In the genomic region with DNA sequence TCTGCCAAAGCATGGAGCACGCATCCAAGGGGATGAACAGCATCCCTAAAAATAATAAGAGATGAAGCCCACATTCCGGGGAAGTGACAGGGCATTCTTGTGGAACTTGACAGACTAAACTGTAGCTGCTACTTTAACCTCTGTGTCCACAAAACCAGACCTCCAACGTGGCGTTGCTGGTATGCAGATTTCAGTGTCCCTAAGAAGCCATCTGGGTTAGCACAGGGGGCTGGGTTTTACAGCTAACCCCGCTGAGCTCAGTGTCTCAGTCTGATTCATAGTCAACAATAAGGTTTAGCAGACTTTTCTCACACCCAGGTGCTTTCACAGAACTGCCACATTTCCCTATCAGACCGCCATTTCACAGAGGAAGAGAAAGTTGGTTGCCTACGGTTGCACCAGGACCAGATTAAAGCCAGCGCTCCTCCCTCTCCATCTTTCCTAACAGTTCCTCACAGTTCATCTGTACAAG, we compare ENCODE assay signal across 17 cellular contexts.
DNase-seq lines count a peak whose midpoint lies in the region; ATAC-seq, FAIRE-seq and TF ChIP-seq lines count a peak whose summit lies in the region.
"Had no signal": no experiment of that assay in that cellular context is flagged by ENCODE, and none has a peak within 500 bp of the region (broad histone marks: within the 10 kb centered on the region; RNA-seq: fewer than 3 reads in every experiment).

No MANE protein-coding gene starts in this region.

- ATAC-seq in IMR-90 (ENCODE audit: low read depth) = peak; percentile 82
- no peak for ATAC-seq in GM18873 (IDR thresholded peaks at IDR 0.05; ENCODE audit: low FRiP score, unreplicated experiment)

- peaks cover 8% of the 10 kb centered on the region for H3K4me1 ChIP-seq in IMR-90 (ENCODE audit: control insufficient read depth, insufficient read depth, low read length)
- no peaks in the 10 kb centered on the region for H3K4me1 ChIP-seq in neural progenitor cell
- peaks cover 0 to 10% (median 5%) of the 10 kb centered on the region in 4 donors for H3K4me1 ChIP-seq in tibial artery
- H3K4me1 ChIP-seq: BE2C had no signal

- H3K14ac ChIP-seq in IMR-90 (replicated peaks; ENCODE audit: low read depth, low read length) = no peak overlapping the region

- in situ Hi-C loops in IMR-90 (cut with MboI; ENCODE audit: low sequenced_read_pairs) = no loop called here

- H3F3A ChIP-seq in neural progenitor cell (ENCODE audit: low read depth) = no peaks in the 10 kb centered on the region

- no peak overlapping the region for H3K27ac Mint-ChIP-seq in neural progenitor cell
- H3K27ac Mint-ChIP-seq: CD4-positive, alpha-beta T cell had no signal

- no CpG with 5 or more reads among the region's 8 CpGs for WGBS in IMR-90 (ENCODE audit: extremely low coverage in 2 of 2, insufficient read length in 1 of 2), 2 experiments

- H3K4me1 Mint-ChIP-seq in neural progenitor cell = peaks cover 7% of the 10 kb centered on the region

- peaks cover 12% of the 10 kb centered on the region; the same call in 1 of the 2 replicates for H3K9me1 ChIP-seq in IMR-90 (ENCODE audit: insufficient read depth, low read length)

- POLR2A ChIA-PET in IMR-90 (lab: Charles Lee; ENCODE audit: unreplicated experiment) = no interaction called here

- H3K18ac ChIP-seq in IMR-90 (ENCODE audit: low read depth, low read length) = 0 out of 2 replicates have a peak overlapping the region, but pooled peaks have one; percentile 15

- H3K9me3 Mint-ChIP-seq in neural progenitor cell = no peaks in the 10 kb centered on the region
- H3K9me3 Mint-ChIP-seq: CD4-positive, alpha-beta T cell had no signal

- H3K36me3 ChIP-seq in IMR-90 (ENCODE audit: control insufficient read depth, insufficient read depth, low read length) (no peaks in the 10 kb centered on the region), neural progenitor cell (no peaks in the 10 kb centered on the region), tibial artery (peaks cover 0 to 29% (median 19%) of the 10 kb centered on the region in 3 donors)
- H3K36me3 ChIP-seq: BE2C had no signal

- peak overlapping the region; percentile 53; the same call in 1 of the 2 replicates for H4K91ac ChIP-seq in IMR-90 (ENCODE audit: insufficient read depth, low read depth, low read length)

- peak overlapping the region in 1 of 2 experiments; percentile 39; a peak in 1 of 4 replicates for H4K8ac ChIP-seq in IMR-90 (ENCODE audit: low read depth in 2 of 2, low read length in 2 of 2)

- H3K27ac ChIP-seq in IMR-90 (ENCODE audit: insufficient read depth, low read length) (no peak overlapping the region), neural progenitor cell (no peak overlapping the region), tibial artery (no peak overlapping the region)
- H3K27ac ChIP-seq: KMS-11 had no signal

- FAIRE-seq in RCC 7860 (lab: Jason Lieb, UNC) = no peak
- FAIRE-seq: GM12891, GM18507, H1 had no signal

- no peaks in the 10 kb centered on the region for H3K36me3 Mint-ChIP-seq in neural progenitor cell

- TF ChIP-seq CTCF in IMR-90 (conservative IDR thresholded peaks at IDR 0.05; ENCODE audit: low read depth, low read length) (no peak), neural progenitor cell (IDR thresholded peaks at IDR 0.05) (no peak), tibial artery (IDR thresholded peaks at IDR 0.05) (no peak)

- no peak overlapping the region for H3K9ac ChIP-seq in IMR-90 (ENCODE audit: low read depth, low read length)
- H3K9ac ChIP-seq in neural progenitor cell = no peak overlapping the region
- H3K9ac ChIP-seq: KMS-11 had no signal

- TF ChIP-seq RAD21 in IMR-90 (IDR thresholded peaks at IDR 0.05; ENCODE audit: low read length) = no peak

- TF ChIP-seq POLR2A in IMR-90 (IDR thresholded peaks at IDR 0.05; ENCODE audit: low read depth, low read length) = no peak

- no peak overlapping the region for H2BK15ac ChIP-seq in IMR-90 (ENCODE audit: low read depth, low read length)

- peaks cover 3% of the 10 kb centered on the region for H3K27me3 Mint-ChIP-seq in neural progenitor cell (ENCODE audit: insufficient read depth, low read depth)
- H3K27me3 Mint-ChIP-seq: CD4-positive, alpha-beta T cell had no signal

- CTCF ChIA-PET in IMR-90 (lab: Yijun Ruan, JAX) = interaction anchor here (1.2 to 1.9 kb wide), 2 partner anchors 15 kb away, joined by 3 to 6 read pairs; no protein-coding TSS in a partner anchor

- H4K20me1 ChIP-seq in IMR-90 (ENCODE audit: insufficient read depth, low read length) (peaks cover 4% of the 10 kb centered on the region; the same call in 1 of the 2 replicates), neural progenitor cell (ENCODE audit: low read depth) (no peaks in the 10 kb centered on the region)

- peak overlapping the region; percentile 14 for H2AK9ac ChIP-seq in IMR-90 (replicated peaks; ENCODE audit: low read depth, low read length, poor library complexity)

- DNase-seq in EL = peak; percentile 38
- peak; percentile 80 for DNase-seq in IMR-90
- DNase-seq in islet precursor cell = peak; percentile 65
- DNase-seq in neural progenitor cell (ENCODE audit: low spot score) = peak; percentile 19
- DNase-seq in NCI-H345 (lab: John Stamatoyannopoulos, UW) = no peak
- no peak for DNase-seq in RCC 7860 (ENCODE audit: low spot score)
- no peak for DNase-seq in tibial artery
- DNase-seq: BE2C; CD4-positive, alpha-beta T cell; NCI-H1092; NCI-H2227 treated with DMSO at 0.1 percent for 48 hours; NCI-H524 treated with DMSO at 0.1 percent for 48 hours had no signal

- peak overlapping the region; percentile 74 for H3K4ac ChIP-seq in IMR-90 (ENCODE audit: low read depth, low read length)

- peaks cover 11% of the 10 kb centered on the region for H3K27me3 ChIP-seq in IMR-90 (ENCODE audit: control insufficient read depth, insufficient read depth, low read length)
- H3K27me3 ChIP-seq in neural progenitor cell = no peaks in the 10 kb centered on the region
- no peaks in the 10 kb centered on the region for H3K27me3 ChIP-seq in tibial artery
- H3K27me3 ChIP-seq: BE2C had no signal

- H3K79me1 ChIP-seq in IMR-90 (ENCODE audit: low read depth in 1 of 2, low read length in 2 of 2) = no peaks in the 10 kb centered on the region

- H2BK20ac ChIP-seq in IMR-90 (ENCODE audit: low read depth, low read length) = peak overlapping the region; percentile 87

- peak overlapping the region; percentile 69 for H3K23ac ChIP-seq in IMR-90 (ENCODE audit: low read depth, low read length)

- H2BK5ac ChIP-seq in IMR-90 (ENCODE audit: low read depth, low read length, poor library complexity, severe bottlenecking) = peak overlapping the region; percentile 11

- no peak overlapping the region for H3K4me3 Mint-ChIP-seq in neural progenitor cell
- H3K4me3 Mint-ChIP-seq: CD4-positive, alpha-beta T cell had no signal

- H3K9me3 ChIP-seq in IMR-90 (ENCODE audit: control insufficient read depth, insufficient read depth, low read length) (no peaks in the 10 kb centered on the region), neural progenitor cell (ENCODE audit: low read depth) (no peaks in the 10 kb centered on the region), tibial artery (no peaks in the 10 kb centered on the region)
- H3K9me3 ChIP-seq: BE2C had no signal

- H3K79me2 ChIP-seq in neural progenitor cell (ENCODE audit: low read depth) = no peaks in the 10 kb centered on the region

- no TSS peak for BruUV-seq in IMR-90 (replicated peaks; lab: Mats Ljungman, UMichigan)

- dilution Hi-C loops in IMR-90 (cut with HindIII; ENCODE audit: low sequenced_read_pairs, unreplicated experiment) = no loop called here

- H4K5ac ChIP-seq in IMR-90 (ENCODE audit: low read depth, low read length) = 0 out of 2 replicates have a peak overlapping the region, but pooled peaks have one; percentile 13

- H3K4me2 ChIP-seq in IMR-90 (ENCODE audit: low read depth, low read length) = peak overlapping the region; percentile 58
- H3K4me2 ChIP-seq in neural progenitor cell = no peak overlapping the region
- H3K4me2 ChIP-seq: KMS-11 had no signal

- H3K56ac ChIP-seq in IMR-90 (ENCODE audit: extremely low read depth, insufficient read depth, low read length) = peak overlapping the region; percentile 36; the same call in 1 of the 2 replicates

- H3K4me3 ChIP-seq in IMR-90 (ENCODE audit: insufficient read depth, low read depth, low read length) (no peak overlapping the region), neural progenitor cell (no peak overlapping the region), tibial artery (no peak overlapping the region)

- intact Hi-C loops in IMR-90 (cut with micrococcal nuclease) = no loop called here
- intact Hi-C loops in tibial artery (cut with DNase I; ENCODE audit: low total_unique reads) = no loop called here

- H2AK5ac ChIP-seq in IMR-90 (ENCODE audit: low read depth, low read length) = no peak overlapping the region

- peak overlapping the region; percentile 82 for H2BK120ac ChIP-seq in IMR-90 (ENCODE audit: low read depth, low read length)

- peak overlapping the region; percentile 62 for H2AFZ ChIP-seq in IMR-90 (replicated peaks; ENCODE audit: low read length, poor library complexity)
- no peak overlapping the region for H2AFZ ChIP-seq in neural progenitor cell (replicated peaks)

TF ChIP-seq in IMR-90, 13 proteins besides CTCF, POLR2A, EP300 and RAD21:
- TF ChIP-seq CEBPB (IDR thresholded peaks at IDR 0.05; ENCODE audit: low read depth, low read length) (no peak), RFX5 (IDR thresholded peaks at IDR 0.05; ENCODE audit: low read depth, low read length) (no peak), CHD1 (IDR thresholded peaks at IDR 0.05; ENCODE audit: low read depth, low read length) (no peak), BHLHE40 (IDR thresholded peaks at IDR 0.05; ENCODE audit: low read depth, low read length) (no peak), MAFK (IDR thresholded peaks at IDR 0.05; ENCODE audit: low read depth, low read length) (no peak), FOS (IDR thresholded peaks at IDR 0.05; ENCODE audit: low read depth, low read length) (0 out of 2 replicates have a peak, but pooled peaks have one; percentile 27), RCOR1 (IDR thresholded peaks at IDR 0.05; ENCODE audit: insufficient replicate concordance, low read length) (peak; percentile 48)
- TF ChIP-seq, protein P1, sequence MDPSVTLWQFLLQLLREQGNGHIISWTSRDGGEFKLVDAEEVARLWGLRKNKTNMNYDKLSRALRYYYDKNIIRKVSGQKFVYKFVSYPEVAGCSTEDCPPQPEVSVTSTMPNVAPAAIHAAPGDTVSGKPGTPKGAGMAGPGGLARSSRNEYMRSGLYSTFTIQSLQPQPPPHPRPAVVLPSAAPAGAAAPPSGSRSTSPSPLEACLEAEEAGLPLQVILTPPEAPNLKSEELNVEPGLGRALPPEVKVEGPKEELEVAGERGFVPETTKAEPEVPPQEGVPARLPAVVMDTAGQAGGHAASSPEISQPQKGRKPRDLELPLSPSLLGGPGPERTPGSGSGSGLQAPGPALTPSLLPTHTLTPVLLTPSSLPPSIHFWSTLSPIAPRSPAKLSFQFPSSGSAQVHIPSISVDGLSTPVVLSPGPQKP (IDR thresholded peaks at IDR 0.05; ENCODE audit: borderline replicate concordance, low read depth, low read length) = no peak

Comparison
In these comparisons a context has a peak if more than half of its experiments do, and no peak if none do; other contexts are left out.
1. DNase-seq: peak in EL (single experiment), IMR-90 (single experiment), islet precursor cell (single experiment) and neural progenitor cell (single experiment); none in NCI-H345 (single experiment), RCC 7860 (single experiment) and tibial artery (0 of 2).